ENCODE assay signal across 19 cellular contexts in the genomic region with DNA sequence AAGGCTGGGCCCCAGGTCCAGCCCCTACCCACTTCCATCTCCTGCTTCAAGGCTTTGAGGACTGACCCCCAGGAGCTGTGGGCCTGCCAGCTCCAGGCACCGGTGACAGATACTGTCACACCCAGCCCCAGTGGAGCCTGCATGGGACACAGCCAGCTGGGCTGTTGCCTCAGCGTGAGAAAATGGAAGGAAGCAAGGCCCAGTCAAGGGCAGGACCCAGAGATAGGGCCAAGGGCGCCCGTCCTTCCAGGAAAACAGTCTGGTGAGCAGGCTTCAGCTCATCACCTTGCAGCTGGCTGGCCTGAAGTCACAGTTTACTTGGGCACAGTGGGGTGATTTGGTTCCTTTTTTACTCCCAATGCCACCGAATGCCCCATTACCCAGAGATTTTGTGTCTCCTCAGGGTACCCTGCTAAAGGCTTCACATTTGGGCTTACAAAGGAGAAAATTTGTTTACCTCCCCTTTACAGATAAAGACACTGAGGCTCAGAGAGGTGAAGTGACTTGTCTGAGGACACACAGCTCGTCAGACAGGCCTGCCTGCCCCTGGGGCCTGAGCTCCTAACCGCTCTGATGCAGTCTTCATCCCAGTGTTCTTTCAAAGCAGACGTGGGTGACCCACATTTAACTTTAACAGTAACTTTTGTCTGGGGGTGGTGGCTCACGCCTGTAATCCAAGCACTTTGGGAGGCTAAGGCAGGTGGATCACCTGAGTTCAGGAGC. TPM values are rescaled to one million over a fixed set of nuclear protein-coding genes. Genes with fewer than 3 reads are reported as not detected.
DNase-seq lines count a peak whose midpoint lies in the region; ATAC-seq, FAIRE-seq and TF ChIP-seq lines count a peak whose summit lies in the region.
"Had no signal": no experiment of that assay in that cellular context is flagged by ENCODE, and none has a peak within 500 bp of the region (broad histone marks: within the 10 kb centered on the region; RNA-seq: fewer than 3 reads in every experiment).

No MANE protein-coding gene starts in this region.

- H3K36me3 ChIP-seq in breast epithelium (no peaks in the 10 kb centered on the region), left ventricle myocardium inferior (no peaks in the 10 kb centered on the region), ovary (no peaks in the 10 kb centered on the region), aorta (ENCODE audit: control insufficient read depth in 1 of 2, insufficient read depth in 2 of 2, low read length in 1 of 2) (no peaks in the 10 kb centered on the region)
- H3K36me3 ChIP-seq: upper lobe of left lung had no signal

- intact Hi-C loops in breast epithelium (cut with DNase I; ENCODE audit: low total_unique reads) (no loop called here), MCF 10A (cut with micrococcal nuclease) (no loop called here), left ventricle myocardium inferior (cut with micrococcal nuclease) (no loop called here), ovary (cut with DNase I) (no loop called here), aorta (cut with DNase I) (no loop called here)

- H3K27me3 ChIP-seq in breast epithelium (no peaks in the 10 kb centered on the region), left ventricle myocardium inferior (ENCODE audit: low read depth) (no peaks in the 10 kb centered on the region), ovary (no peaks in the 10 kb centered on the region), aorta (ENCODE audit: control insufficient read depth in 1 of 2, insufficient read depth in 2 of 2, low read length in 1 of 2) (no peaks in the 10 kb centered on the region)
- H3K27me3 ChIP-seq: upper lobe of left lung had no signal

- H3K4me1 Mint-ChIP-seq in MCF 10A (ENCODE audit: insufficient read depth, unreplicated experiment) (peaks cover 26% of the 10 kb centered on the region), type B pancreatic cell (ENCODE audit: unreplicated experiment) (peaks cover 16% of the 10 kb centered on the region)
- H3K4me1 Mint-ChIP-seq: stimulated activated effector memory CD8-positive, alpha-beta T cell treated with anti-CD3 and anti-CD28 coated beads, Interleukin-12 subunit alpha, Interleukin-12 subunit beta, amount 100 ng/mL, for 72 hours had no signal

- ATAC-seq in aorta (ENCODE audit: low FRiP score), result peak; percentile 61
- ATAC-seq in GM19324 (IDR thresholded peaks at IDR 0.05; ENCODE audit: low FRiP score, unreplicated experiment), result no peak
- ATAC-seq: stimulated activated effector memory CD8-positive, alpha-beta T cell treated with anti-CD3 and anti-CD28 coated beads, Interleukin-12 subunit alpha, Interleukin-12 subunit beta, amount 100 ng/mL, for 72 hours; T-helper 17 cell had no signal

- TF ChIP-seq POLR2A in breast epithelium (IDR thresholded peaks at IDR 0.05) (no peak), ovary (IDR thresholded peaks at IDR 0.05) (no peak)

- TF ChIP-seq CTCF in breast epithelium (IDR thresholded peaks at IDR 0.05) (no peak), MCF 10A (IDR thresholded peaks at IDR 0.05; ENCODE audit: unreplicated experiment) (no peak), left ventricle myocardium inferior (IDR thresholded peaks at IDR 0.05; ENCODE audit: borderline replicate concordance) (no peak), ovary (IDR thresholded peaks at IDR 0.05) (no peak), type B pancreatic cell (conservative IDR thresholded peaks at IDR 0.05) (no peak)

- H3K9me3 Mint-ChIP-seq in MCF 10A (ENCODE audit: unreplicated experiment) (no peaks in the 10 kb centered on the region), type B pancreatic cell (no peaks in the 10 kb centered on the region)
- H3K9me3 Mint-ChIP-seq: stimulated activated effector memory CD8-positive, alpha-beta T cell treated with anti-CD3 and anti-CD28 coated beads, Interleukin-12 subunit alpha, Interleukin-12 subunit beta, amount 100 ng/mL, for 72 hours had no signal

- no peak overlapping the region for H3K4me3 Mint-ChIP-seq in MCF 10A (ENCODE audit: unreplicated experiment)
- H3K4me3 Mint-ChIP-seq in type B pancreatic cell, result no peak overlapping the region
- H3K4me3 Mint-ChIP-seq: stimulated activated effector memory CD8-positive, alpha-beta T cell treated with anti-CD3 and anti-CD28 coated beads, Interleukin-12 subunit alpha, Interleukin-12 subunit beta, amount 100 ng/mL, for 72 hours; T-helper 17 cell had no signal

- H3K4me1 ChIP-seq in breast epithelium (peaks cover 0 to 4% of the 10 kb centered on the region in 2 donors), left ventricle myocardium inferior (peaks cover 59% of the 10 kb centered on the region), ovary (ENCODE audit: insufficient read depth) (peaks cover 7% of the 10 kb centered on the region), aorta (ENCODE audit: control insufficient read depth in 1 of 2, insufficient read depth in 2 of 2, low read length in 2 of 2) (no peaks in the 10 kb centered on the region)

- no peak for DNase-seq in breast epithelium (ENCODE audit: low spot score in 2 of 2)
- DNase-seq in MCF 10A (ENCODE audit: unreplicated experiment), result no peak
- DNase-seq in left ventricle myocardium inferior, result peak; percentile 81
- peak in 4 of 5 donors; percentile 36 to 58 (median 50) for DNase-seq in ovary
- no peak for DNase-seq in aorta
- DNase-seq in HTR-8/SVneo (ENCODE audit: insufficient read length, low spot score), result no peak
- DNase-seq in type B pancreatic cell (ENCODE audit: extremely low spot score, unreplicated experiment), result no peak
- DNase-seq: activated CD4-positive, CD25-positive, alpha-beta regulatory T cell; activated effector memory CD4-positive, alpha-beta T cell treated with anti-CD3 and anti-CD28 coated beads, Interleukin-2, amount 50 U/mL, for 16 hours; DMS153; NCI-H1092 treated with DMSO at 0.1 percent for 48 hours; T-helper 17 cell had no signal

- no peaks in the 10 kb centered on the region for H3K9me3 ChIP-seq in breast epithelium
- H3K9me3 ChIP-seq in left ventricle myocardium inferior (replicated peaks), result no peaks in the 10 kb centered on the region
- H3K9me3 ChIP-seq in ovary, result no peaks in the 10 kb centered on the region
- H3K9me3 ChIP-seq in aorta (ENCODE audit: control insufficient read depth, low read length), result no peaks in the 10 kb centered on the region
- H3K9me3 ChIP-seq: upper lobe of left lung had no signal

- H3K27me3 Mint-ChIP-seq in MCF 10A (ENCODE audit: insufficient read depth, unreplicated experiment) (no peaks in the 10 kb centered on the region), type B pancreatic cell (no peaks in the 10 kb centered on the region)

- H3K27ac Mint-ChIP-seq in MCF 10A (ENCODE audit: low read depth, unreplicated experiment) (no peak overlapping the region), type B pancreatic cell (no peak overlapping the region)
- H3K27ac Mint-ChIP-seq: stimulated activated effector memory CD8-positive, alpha-beta T cell treated with anti-CD3 and anti-CD28 coated beads, Interleukin-12 subunit alpha, Interleukin-12 subunit beta, amount 100 ng/mL, for 72 hours; T-helper 17 cell had no signal

- CTCF ChIA-PET in MCF 10A (lab: Yijun Ruan, JAX), result interaction anchor here (0.5 to 15.9 kb wide), 10 partner anchors 8 to 419 kb away, joined by 3 to 159 read pairs (median 4); a partner anchor contains a TSS

- POLR2A ChIA-PET in MCF 10A (lab: Yijun Ruan, JAX), result interaction anchor here (0.7 to 5.3 kb wide), 8 partner anchors 10 to 62 kb away, joined by 3 to 83 read pairs (median 7); a partner anchor contains a TSS

- BruUV-seq in MCF 10A (replicated peaks; lab: Mats Ljungman, UMichigan), result no TSS peak

- no peak for FAIRE-seq in HTR-8/SVneo (lab: Jason Lieb, UNC)
- FAIRE-seq: colon had no signal

- H3K27ac ChIP-seq in breast epithelium, result peak overlapping the region; percentile 78 to 84
- H3K27ac ChIP-seq in left ventricle myocardium inferior (replicated peaks), result peak overlapping the region; percentile 96
- H3K27ac ChIP-seq in ovary, result no peak overlapping the region
- H3K27ac ChIP-seq in aorta (ENCODE audit: low read depth in 1 of 2, low read length in 2 of 2), result no peak overlapping the region
- H3K27ac ChIP-seq: 22Rv1, C4-2B had no signal

- H3K36me3 Mint-ChIP-seq in MCF 10A (ENCODE audit: insufficient read depth, unreplicated experiment) (no peaks in the 10 kb centered on the region), type B pancreatic cell (no peaks in the 10 kb centered on the region)
- H3K36me3 Mint-ChIP-seq: stimulated activated effector memory CD8-positive, alpha-beta T cell treated with anti-CD3 and anti-CD28 coated beads, Interleukin-12 subunit alpha, Interleukin-12 subunit beta, amount 100 ng/mL, for 72 hours had no signal

- H3K4me3 ChIP-seq in breast epithelium, result no peak overlapping the region
- no peak overlapping the region for H3K4me3 ChIP-seq in left ventricle myocardium inferior
- H3K4me3 ChIP-seq in ovary, result no peak overlapping the region
- no peak overlapping the region for H3K4me3 ChIP-seq in aorta (ENCODE audit: low read length in 2 of 2)
- H3K4me3 ChIP-seq: smooth muscle cell, upper lobe of left lung had no signal

- 58 to 68% (median 58%) methylated on average over 9 of the region's 9 CpGs for WGBS in ovary, 3 donors
- WGBS in aorta, 2 donors, result 88 to 90% methylated on average over 9 of the region's 9 CpGs

- no peak for TF ChIP-seq EP300 in ovary (IDR thresholded peaks at IDR 0.05)

RNA-seq across cellular contexts. Expression of a gene that starts 21.5 kb away (rescaled TPM):
- total RNA-seq in breast epithelium (under 1 TPM in 1 of 3 donors, not detected in 2; 0.33 TPM), MCF 10A (2022) (not detected in 2 replicates), left ventricle myocardium inferior (not detected), ovary (10 to 100 TPM in 1 of 7 donors, 1 to 10 TPM in 2, under 1 TPM in 1, not detected in 3; 0.94 to 22.5 (median 1.4) TPM), aorta (not detected), type B pancreatic cell (ENCODE audit: low replicate concordance) (0.75 TPM in 1 of 2 replicates, not detected in the other)
- polyA plus RNA-seq in ovary (not detected), aorta (under 1 TPM; 0.74 to 0.75 TPM)
- total RNA-seq: smooth muscle cell, T-helper 17 cell had no signal
- polyA plus RNA-seq: smooth muscle cell had no signal

RNA-seq across cellular contexts. Expression of a gene that starts 30.0 kb away (rescaled TPM):
- 1,000 to 10,000 TPM; 2,475 to 3,579 (median 2,566) TPM for total RNA-seq in breast epithelium
- total RNA-seq in MCF 10A (2022), result 1,966 and 2,009 TPM in 2 replicates
- total RNA-seq in left ventricle myocardium inferior, result 686 TPM
- total RNA-seq in ovary, result 1,000 to 10,000 TPM; 1,648 to 7,796 (median 2,205) TPM
- polyA plus RNA-seq in ovary, result 1,000 to 10,000 TPM in 1 of 2 donors, 100 to 1,000 TPM in 1; 752 to 6,017 TPM
- 100 to 1,000 TPM; 806 to 812 TPM for total RNA-seq in aorta
- 1,000 to 10,000 TPM; 3,301 to 6,282 TPM for polyA plus RNA-seq in aorta
- 1,370 and 1,381 TPM in 2 replicates for total RNA-seq in type B pancreatic cell (ENCODE audit: low replicate concordance)

RNA-seq across cellular contexts. Expression of a gene that starts 30.1 kb away (rescaled TPM):
- total RNA-seq in breast epithelium (10 to 100 TPM; 12.5 to 25.6 (median 22.0) TPM), MCF 10A (2022) (72.5 and 84.2 TPM in 2 replicates), left ventricle myocardium inferior (39.2 TPM), ovary (10 to 100 TPM in 6 of 7 donors, 1 to 10 TPM in 1; 8.5 to 22.0 (median 16.6) TPM), aorta (10 to 100 TPM; 22.7 to 24.4 TPM), type B pancreatic cell (ENCODE audit: low replicate concordance) (37.9 and 38.9 TPM in 2 replicates)
- polyA plus RNA-seq in ovary (10 to 100 TPM; 15.1 to 27.0 TPM), aorta (10 to 100 TPM; 27.4 to 29.8 TPM)

RNA-seq across cellular contexts. Expression of a gene that starts 54.9 kb away (rescaled TPM):
- total RNA-seq in breast epithelium, result 10 to 100 TPM; 11.4 to 25.2 (median 11.4) TPM
- total RNA-seq in MCF 10A (2022), result 0.21 and 0.25 TPM in 2 replicates
- 41.1 TPM for total RNA-seq in left ventricle myocardium inferior
- total RNA-seq in ovary, result 10 to 100 TPM; 14.7 to 63.4 (median 52.8) TPM
- polyA plus RNA-seq in ovary, result 10 to 100 TPM; 25.2 to 27.2 TPM
- total RNA-seq in aorta, result 10 to 100 TPM in 1 of 2 donors, 1 to 10 TPM in 1; 7.1 to 15.9 TPM
- under 1 TPM; 0.13 to 0.20 TPM for polyA plus RNA-seq in aorta
- 6.3 and 10.8 TPM in 2 replicates for total RNA-seq in type B pancreatic cell (ENCODE audit: low replicate concordance)
- total RNA-seq: T-helper 17 cell had no signal

Comparison
In these comparisons a context has a peak if more than half of its experiments do, and no peak if none do; other contexts are left out.
1. DNase-seq: peak in left ventricle myocardium inferior (single experiment) and ovary (4 of 5); none in breast epithelium (0 of 2), MCF 10A (single experiment), aorta (0 of 2), HTR-8/SVneo (single experiment) and type B pancreatic cell (single experiment).
2. H3K27ac ChIP-seq: peak in breast epithelium (2 of 2) and left ventricle myocardium inferior (single experiment); none in ovary (0 of 2) and aorta (0 of 2).